Comparison of ENCODE assay signal across 29 cellular contexts in genomic region chr10:92363498-92363897, GRCh38.
"Had no signal": no experiment of that assay in that cellular context is flagged by ENCODE, and none has a peak within 500 bp of the region (broad histone marks: within the 10 kb centered on the region; RNA-seq: fewer than 3 reads in every experiment).

No MANE protein-coding gene starts in this region.

- DNase-seq: stimulated activated CD4-positive, alpha-beta T cell treated with anti-CD3 and anti-CD28 coated beads, Interleukin-2, amount 100 ng/mL, for 48 hours; stimulated activated CD4-positive, alpha-beta T cell treated with anti-CD3 and anti-CD28 coated beads, Interleukin-4, amount 100 ng/mL, for 1 hour; stimulated activated CD4-positive, alpha-beta T cell treated with anti-CD3 and anti-CD28 coated beads, Interleukin-4, amount 100 ng/mL, for 24 hours; stimulated activated CD4-positive, alpha-beta T cell treated with anti-CD3 and anti-CD28 coated beads, Interleukin-4, amount 100 ng/mL, for 4 hours; stimulated activated CD8-positive, alpha-beta memory T cell treated with anti-CD3 and anti-CD28 coated beads, Interleukin-4, amount 100 ng/mL, for 48 hours; stimulated activated naive B cell treated with anti-CD40 and anti-IgM and Interleukin-4, amounts not matched to agents 10 μg/mL and 1 μg/mL and 100 μg/mL, for 72 hours; stimulated activated naive CD4-positive, alpha-beta T cell; stimulated activated naive CD4-positive, alpha-beta T cell treated with Interleukin-2 at 50 U/mL for 16 hours; stimulated activated naive CD8-positive, alpha-beta T cell treated with anti-CD3 and anti-CD28 coated beads, Interleukin-15, amount 100 ng/mL, for 72 hours; stimulated activated naive CD8-positive, alpha-beta T cell treated with anti-CD3 and anti-CD28 coated beads, Interleukin-15, Interleukin-2, amounts not matched to agents 100 U/mL and 50 U/mL, for 24 hours; stomach; substantia nigra; testis; thyroid gland; tibial artery; transverse colon; trophoblast cell; upper lobe of left lung; upper lobe of right lung; uterus had no signal

- H3K4me3 Mint-ChIP-seq: stimulated activated effector memory CD8-positive, alpha-beta T cell treated with anti-CD3 and anti-CD28 coated beads, Interleukin-12 subunit alpha, Interleukin-12 subunit beta, amount 100 ng/mL, for 72 hours; stimulated activated memory B cell treated with anti-CD40 and anti-IgM and Interleukin-4, amounts not matched to agents 10 μg/mL and 1 μg/mL and 100 μg/mL, for 72 hours; stimulated activated naive B cell treated with anti-CD40 and anti-IgM and Interleukin-4, amounts not matched to agents 10 μg/mL and 1 μg/mL and 100 μg/mL, for 72 hours; stimulated activated naive CD8-positive, alpha-beta T cell treated with anti-CD3 and anti-CD28 coated beads, Interleukin-15, amount 100 ng/mL, for 72 hours; stimulated activated naive CD8-positive, alpha-beta T cell treated with anti-CD3 and anti-CD28 coated beads, Interleukin-15, Interleukin-2, amounts not matched to agents 100 ng/mL and 50 ng/mL, for 24 hours; type B pancreatic cell had no signal

- H3K4me1 ChIP-seq: stomach, suprapubic skin, testis, thyroid gland, tibial artery, tibial nerve, transverse colon, upper lobe of left lung, upper lobe of right lung, uterus, vagina had no signal

- ATAC-seq: stimulated activated effector memory CD8-positive, alpha-beta T cell treated with anti-CD3 and anti-CD28 coated beads, Interleukin-12 subunit alpha, Interleukin-12 subunit beta, amount 100 ng/mL, for 72 hours; stimulated activated memory B cell treated with anti-CD40 and anti-IgM and Interleukin-4, amounts not matched to agents 10 μg/mL and 1 μg/mL and 100 μg/mL, for 72 hours; stimulated activated naive B cell treated with anti-CD40 and anti-IgM and Interleukin-4, amounts not matched to agents 10 μg/mL and 1 μg/mL and 100 μg/mL, for 72 hours; stimulated activated naive CD8-positive, alpha-beta T cell treated with anti-CD3 and anti-CD28 coated beads, Interleukin-15, amount 100 ng/mL, for 72 hours; stimulated activated naive CD8-positive, alpha-beta T cell treated with anti-CD3 and anti-CD28 coated beads, Interleukin-15, Interleukin-2, amounts not matched to agents 100 U/mL and 50 U/mL, for 24 hours; upper lobe of right lung had no signal

- H3K27me3 ChIP-seq: stomach, suprapubic skin, testis, thyroid gland, tibial artery, tibial nerve, transverse colon, upper lobe of left lung, upper lobe of right lung, uterus, vagina had no signal

- H3K27ac Mint-ChIP-seq: stimulated activated effector memory CD8-positive, alpha-beta T cell treated with anti-CD3 and anti-CD28 coated beads, Interleukin-12 subunit alpha, Interleukin-12 subunit beta, amount 100 ng/mL, for 72 hours; stimulated activated memory B cell treated with anti-CD40 and anti-IgM and Interleukin-4, amounts not matched to agents 10 μg/mL and 1 μg/mL and 100 μg/mL, for 72 hours; stimulated activated naive B cell treated with anti-CD40 and anti-IgM and Interleukin-4, amounts not matched to agents 10 μg/mL and 1 μg/mL and 100 μg/mL, for 72 hours; stimulated activated naive CD8-positive, alpha-beta T cell treated with anti-CD3 and anti-CD28 coated beads, Interleukin-15, amount 100 ng/mL, for 72 hours; stimulated activated naive CD8-positive, alpha-beta T cell treated with anti-CD3 and anti-CD28 coated beads, Interleukin-15, Interleukin-2, amounts not matched to agents 100 ng/mL and 50 ng/mL, for 24 hours; type B pancreatic cell had no signal

- H3K36me3 ChIP-seq: stomach, suprapubic skin, thoracic aorta, thyroid gland, tibial artery, tibial nerve, transverse colon, upper lobe of left lung, upper lobe of right lung, uterus, vagina had no signal

- H3K36me3 Mint-ChIP-seq: stimulated activated effector memory CD8-positive, alpha-beta T cell treated with anti-CD3 and anti-CD28 coated beads, Interleukin-12 subunit alpha, Interleukin-12 subunit beta, amount 100 ng/mL, for 72 hours; stimulated activated memory B cell treated with anti-CD40 and anti-IgM and Interleukin-4, amounts not matched to agents 10 μg/mL and 1 μg/mL and 100 μg/mL, for 72 hours; stimulated activated naive B cell treated with anti-CD40 and anti-IgM and Interleukin-4, amounts not matched to agents 10 μg/mL and 1 μg/mL and 100 μg/mL, for 72 hours; type B pancreatic cell had no signal

- H3K9me3 Mint-ChIP-seq: stimulated activated effector memory CD8-positive, alpha-beta T cell treated with anti-CD3 and anti-CD28 coated beads, Interleukin-12 subunit alpha, Interleukin-12 subunit beta, amount 100 ng/mL, for 72 hours; stimulated activated naive CD8-positive, alpha-beta T cell treated with anti-CD3 and anti-CD28 coated beads, Interleukin-15, Interleukin-2, amounts not matched to agents 100 ng/mL and 50 ng/mL, for 24 hours; type B pancreatic cell had no signal

- H3K9me3 ChIP-seq: stomach, suprapubic skin, testis, thoracic aorta, thyroid gland, tibial artery, transverse colon, upper lobe of left lung, upper lobe of right lung, uterus, vagina had no signal

- H3K27ac ChIP-seq: stomach, suprapubic skin, testis, thoracic aorta, thyroid gland, tibial artery, tibial nerve, transverse colon, upper lobe of left lung, upper lobe of right lung, uterus, vagina had no signal

- FAIRE-seq: urothelium cell line had no signal

- H3K4me3 ChIP-seq: stomach, suprapubic skin, testis, thoracic aorta, thyroid gland, tibial artery, tibial nerve, transverse colon, upper lobe of left lung, upper lobe of right lung, uterus, vagina had no signal

- H3K4me1 Mint-ChIP-seq: stimulated activated effector memory CD8-positive, alpha-beta T cell treated with anti-CD3 and anti-CD28 coated beads, Interleukin-12 subunit alpha, Interleukin-12 subunit beta, amount 100 ng/mL, for 72 hours; stimulated activated memory B cell treated with anti-CD40 and anti-IgM and Interleukin-4, amounts not matched to agents 10 μg/mL and 1 μg/mL and 100 μg/mL, for 72 hours; stimulated activated naive B cell treated with anti-CD40 and anti-IgM and Interleukin-4, amounts not matched to agents 10 μg/mL and 1 μg/mL and 100 μg/mL, for 72 hours; stimulated activated naive CD8-positive, alpha-beta T cell treated with anti-CD3 and anti-CD28 coated beads, Interleukin-15, amount 100 ng/mL, for 72 hours had no signal

- H3K27me3 Mint-ChIP-seq: type B pancreatic cell had no signal
